In genomic region chr11:33863418-33864172, GRCh38 we compare ENCODE assay signal across 15 cellular contexts. TPM values are rescaled to one million over a fixed set of nuclear protein-coding genes. Genes with fewer than 3 reads are reported as not detected.
A peak's percentile ranks its signal among the peaks of the same experiment; 100 is the strongest.
DNase-seq lines count a peak whose midpoint lies in the region; ATAC-seq and TF ChIP-seq lines count a peak whose summit lies in the region.
"Had no signal": no experiment of that assay in that cellular context is flagged by ENCODE, and none has a peak within 500 bp of the region (broad histone marks: within the 10 kb centered on the region; RNA-seq: fewer than 3 reads in every experiment).

No MANE protein-coding gene starts in this region.

- H3K27ac Mint-ChIP-seq in CD14-positive monocyte (peak overlapping the region in 4 of 7 donors; percentile 23 to 69 (median 50)), endodermal cell (no peak overlapping the region)

- no peak overlapping the region for H3K4ac ChIP-seq in trophoblast cell (ENCODE audit: low read depth, low read length)

- intact Hi-C loops in CD14-positive monocyte (cut with micrococcal nuclease) (loop anchor here in 1 of 2 donors (10.0 kb wide), 1 partner anchor 491 kb away; the partner anchor contains the start of gene ABTB2), PC-3 (cut with micrococcal nuclease) (no loop called here)

- H3K9me3 Mint-ChIP-seq in CD14-positive monocyte (no peaks in the 10 kb centered on the region), endodermal cell (no peaks in the 10 kb centered on the region)

- peaks cover 76 to 79% of the 10 kb centered on the region in 2 donors for H3K36me3 Mint-ChIP-seq in CD14-positive monocyte
- no peaks in the 10 kb centered on the region for H3K36me3 Mint-ChIP-seq in endodermal cell (ENCODE audit: low read depth)

- no peak overlapping the region for H3K9ac ChIP-seq in PC-3 (ENCODE audit: low read length)
- H3K9ac ChIP-seq in endodermal cell (ENCODE audit: extremely low read depth, low read length, poor library complexity, severe bottlenecking): no peak overlapping the region
- no peak overlapping the region for H3K9ac ChIP-seq in trophoblast cell (ENCODE audit: low read length)

- H3K4me1 ChIP-seq in PC-3 (ENCODE audit: insufficient read depth, low read length) (no peaks in the 10 kb centered on the region), endodermal cell (ENCODE audit: control insufficient read depth, insufficient read depth, low read length) (no peaks in the 10 kb centered on the region), trophoblast cell (ENCODE audit: control insufficient read depth in 1 of 2, insufficient read depth in 2 of 2, low read length in 2 of 2) (peaks cover 0 to under 1% of the 10 kb centered on the region in 2 experiments)

- H3K4me3 ChIP-seq in PC-3 (ENCODE audit: low read length) (no peak overlapping the region), endodermal cell (ENCODE audit: low read length) (no peak overlapping the region), trophoblast cell (ENCODE audit: low read depth, low read length) (peak overlapping the region; percentile 28)

- no peak overlapping the region for H4K8ac ChIP-seq in trophoblast cell (ENCODE audit: low read depth, low read length)

- no peak overlapping the region for H4K12ac ChIP-seq in trophoblast cell (ENCODE audit: low read depth, low read length)

- no peak overlapping the region for H3K4me3 Mint-ChIP-seq in CD14-positive monocyte
- no peak overlapping the region for H3K4me3 Mint-ChIP-seq in endodermal cell

- H3K79me2 ChIP-seq in PC-3 (ENCODE audit: low read length) (no peaks in the 10 kb centered on the region), trophoblast cell (ENCODE audit: control insufficient read depth, insufficient read depth, low read length, poor library complexity) (no peaks in the 10 kb centered on the region)

- H2BK5ac ChIP-seq in trophoblast cell (ENCODE audit: low read depth, low read length, poor library complexity): no peak overlapping the region

- no TSS peak for BruUV-seq in PC-3 (replicated peaks; lab: Mats Ljungman, UMichigan)

- no peaks in the 10 kb centered on the region for H3K9me2 ChIP-seq in PC-3 (replicated peaks; ENCODE audit: low read length)

- H3K36me3 ChIP-seq in PC-3 (ENCODE audit: low read depth, low read length) (no peaks in the 10 kb centered on the region), endodermal cell (ENCODE audit: control insufficient read depth, insufficient read depth, low read length) (no peaks in the 10 kb centered on the region), trophoblast cell (ENCODE audit: control insufficient read depth in 1 of 2, insufficient read depth in 2 of 2, low read length in 2 of 2) (no peaks in the 10 kb centered on the region)

- no peaks in the 10 kb centered on the region for H4K20me1 ChIP-seq in PC-3 (ENCODE audit: low read length)

- no peak overlapping the region for H2BK12ac ChIP-seq in trophoblast cell (ENCODE audit: low read length)

- no peak overlapping the region for H2AFZ ChIP-seq in PC-3 (ENCODE audit: low read length)
- H2AFZ ChIP-seq in trophoblast cell (ENCODE audit: insufficient read depth, low read length, poor library complexity): no peak overlapping the region

- TF ChIP-seq CTCF in CD14-positive monocyte (IDR thresholded peaks at IDR 0.05) (no peak), PC-3 (conservative IDR thresholded peaks at IDR 0.05; ENCODE audit: low read depth, low read length) (no peak), endodermal cell (conservative IDR thresholded peaks at IDR 0.05) (peak; percentile 22)

- H3K4me2 ChIP-seq in PC-3 (ENCODE audit: low read length): no peak overlapping the region
- no peak overlapping the region for H3K4me2 ChIP-seq in trophoblast cell (ENCODE audit: low read length)

- H3K27ac ChIP-seq in PC-3 (ENCODE audit: low read length): no peak overlapping the region
- H3K27ac ChIP-seq in endodermal cell (ENCODE audit: low read depth, low read length): no peak overlapping the region
- no peak overlapping the region for H3K27ac ChIP-seq in trophoblast cell (ENCODE audit: low read depth, low read length)

- H3K27me3 Mint-ChIP-seq in CD14-positive monocyte (ENCODE audit: low read depth in 3 of 3) (peaks cover 0 to 3% (median 0%) of the 10 kb centered on the region in 3 donors), endodermal cell (ENCODE audit: insufficient read depth) (peaks cover 39% of the 10 kb centered on the region)

- no peak overlapping the region for H4K91ac ChIP-seq in trophoblast cell (ENCODE audit: low read depth, low read length)

- no peak overlapping the region for H2AK5ac ChIP-seq in trophoblast cell (ENCODE audit: low read length)

- ATAC-seq in PC-3 (peak; percentile 15; the same call in 1 of the 2 replicates), HG02973 (IDR thresholded peaks at IDR 0.05; ENCODE audit: unreplicated experiment) (no peak)

- DNase-seq in CD14-positive monocyte (ENCODE audit: low spot score) (no peak), PC-3 (no peak), endodermal cell (no peak), trophoblast cell (no peak), Ammon's horn (ENCODE audit: low spot score) (no peak), COLO829 (ENCODE audit: low spot score) (no peak)
- DNase-seq in stimulated activated CD4-positive, alpha-beta T cell treated with anti-CD3 and anti-CD28 coated beads, Interleukin-4, amount 100 ng/mL, for 24 hours: no peak
- DNase-seq: DMS 273 treated with DMSO at 0.1 percent for 48 hours, Kasumi-1, NCI-H1436 treated with DMSO at 0.1 percent for 48 hours, NCI-H2107, SHP77 had no signal

- no peaks in the 10 kb centered on the region for H3K79me1 ChIP-seq in trophoblast cell (ENCODE audit: low read length)

- H3K18ac ChIP-seq in trophoblast cell (ENCODE audit: low read length): no peak overlapping the region

- H3F3A ChIP-seq in PC-3 (ENCODE audit: low read length, unreplicated experiment): peaks cover 3% of the 10 kb centered on the region

- POLR2A ChIA-PET in PC-3 (lab: Charles Lee; ENCODE audit: unreplicated experiment): no interaction called here

- CTCF ChIA-PET in PC-3 (lab: Charles Lee): interaction anchor here (1.0 kb wide), 1 partner anchor 108 kb away, joined by 3 read pairs; no protein-coding TSS in a partner anchor

- H3K23ac ChIP-seq in trophoblast cell (ENCODE audit: low read length): peak overlapping the region; percentile 40

- no peak overlapping the region for H3K14ac ChIP-seq in trophoblast cell (ENCODE audit: low read length)

- H2BK120ac ChIP-seq in trophoblast cell (ENCODE audit: insufficient read depth, low read length, poor library complexity): no peak overlapping the region

- H3K9me3 ChIP-seq in PC-3 (ENCODE audit: low read length): no peaks in the 10 kb centered on the region
- no peaks in the 10 kb centered on the region for H3K9me3 ChIP-seq in endodermal cell (ENCODE audit: control insufficient read depth, low read length)
- H3K9me3 ChIP-seq in trophoblast cell (ENCODE audit: insufficient read depth, low read depth, low read length): no peaks in the 10 kb centered on the region

- H3K27me3 ChIP-seq in PC-3 (ENCODE audit: low read length) (peaks cover 86% of the 10 kb centered on the region), endodermal cell (ENCODE audit: control insufficient read depth, insufficient read depth, low read length, poor library complexity, severe bottlenecking) (peaks cover 40% of the 10 kb centered on the region), trophoblast cell (ENCODE audit: insufficient read depth, low read length) (peaks cover 19% of the 10 kb centered on the region)

- H3K4me1 Mint-ChIP-seq in CD14-positive monocyte (peaks cover 73% of the 10 kb centered on the region), endodermal cell (peaks cover 4% of the 10 kb centered on the region)

- WGBS in endodermal cell (ENCODE audit: insufficient coverage in 1 of 2, insufficient read length in 1 of 2), 2 experiments: 92 to 97% methylated on average over 5 to 7 of the region's 7 CpGs
- WGBS in trophoblast cell (ENCODE audit: extremely low coverage, insufficient coverage, insufficient read length): no CpG with 5 or more reads among the region's 7 CpGs

RNA-seq across cellular contexts. Expression of gene LMO2, which starts 28.3 kb away (rescaled TPM):
- 10 to 100 TPM; 48.8 to 75.8 TPM for polyA plus RNA-seq in CD14-positive monocyte
- total RNA-seq in PC-3 (2014; rRNA removed): 0.23 and 0.51 TPM in 2 replicates
- 1 to 10 TPM; 1.1 to 1.2 TPM for total RNA-seq in endodermal cell
- polyA plus RNA-seq in endodermal cell (2013, experiment 1 of 2): 5.7 TPM
- polyA plus RNA-seq in endodermal cell (2013, experiment 2 of 2): 8.5 TPM
- polyA plus RNA-seq in trophoblast cell (2013): 19.6 and 19.9 TPM in 2 replicates
- total RNA-seq: HepG2 had no signal
- polyA plus RNA-seq: BJ, HepG2 had no signal
